23 cellular contexts compared by ENCODE assay signal in the genomic region with DNA sequence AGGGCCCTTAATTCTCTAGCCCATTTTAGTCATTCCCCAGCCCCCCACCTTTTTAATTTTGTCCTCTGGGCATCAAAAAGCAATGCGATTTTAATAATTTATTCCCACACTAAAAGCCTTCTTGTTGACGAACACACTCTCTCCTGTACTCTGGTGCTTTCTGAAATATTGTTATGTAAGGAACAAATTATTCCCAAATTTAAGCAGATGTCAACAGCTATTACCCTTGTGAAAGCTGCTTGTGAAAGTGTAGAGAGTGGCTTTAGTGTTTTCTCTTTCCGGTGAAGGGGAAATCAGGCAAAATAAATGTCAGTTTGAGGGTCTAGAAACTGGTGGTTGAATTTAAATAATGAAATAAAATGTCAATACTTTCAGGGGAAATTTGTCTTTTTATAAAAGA.
DNase-seq lines count a peak whose midpoint lies in the region; ATAC-seq and TF ChIP-seq lines count a peak whose summit lies in the region.
"Had no signal": no experiment of that assay in that cellular context is flagged by ENCODE, and none has a peak within 500 bp of the region (broad histone marks: within the 10 kb centered on the region; RNA-seq: fewer than 3 reads in every experiment).

No MANE protein-coding gene starts in this region.

- DNase-seq in Right ventricle myocardium superior (no peak), cardiac septum (ENCODE audit: low spot score) (no peak), left ventricle myocardium superior (no peak), DMS153 (lab: John Stamatoyannopoulos, UW) (no peak), NCI-H1048 (lab: John Stamatoyannopoulos, UW) (no peak), anterior cingulate cortex (lab: John Stamatoyannopoulos, UW) (no peak)
- DNase-seq: 8988T, DMS53, GF-D8, MG63, NCI-H1092, NCI-H1436, NCI-H187 treated with DMSO at 0.1 percent for 48 hours, NCI-H2107, NCI-H446 treated with DMSO at 0.1 percent for 48 hours, NCI-H526 treated with DMSO at 0.1 percent for 48 hours, SHP77 treated with DMSO at 0.1 percent for 48 hours had no signal

- H3K36me3 Mint-ChIP-seq in nephron (ENCODE audit: low read depth) = no peaks in the 10 kb centered on the region
- H3K36me3 Mint-ChIP-seq: CD14-positive monocyte had no signal

- H3K27ac Mint-ChIP-seq in nephron = peak overlapping the region in 2 of 3 experiments; percentile 87 to 88
- H3K27ac Mint-ChIP-seq: B cell had no signal

- no peaks in the 10 kb centered on the region for H3K9me3 Mint-ChIP-seq in nephron

- peaks cover 10% of the 10 kb centered on the region for H3K4me1 Mint-ChIP-seq in nephron
- H3K4me1 Mint-ChIP-seq: B cell, CD14-positive monocyte had no signal

- H3K4me3 Mint-ChIP-seq in nephron = no peak overlapping the region
- H3K4me3 Mint-ChIP-seq: B cell, CD14-positive monocyte had no signal

- no peak for TF ChIP-seq CTCF in nephron (IDR thresholded peaks at IDR 0.05; ENCODE audit: unreplicated experiment in 3 of 3)

- peak; percentile 50 for ATAC-seq in Right ventricle myocardium superior (ENCODE audit: poor library complexity)
- peak; percentile 65 for ATAC-seq in left ventricle myocardium superior
- ATAC-seq in HG02610 (IDR thresholded peaks at IDR 0.05; ENCODE audit: unreplicated experiment) = no peak
- ATAC-seq: HepG2, K562 had no signal

- intact Hi-C loops in Right ventricle myocardium superior (cut with DNase I) (no loop called here), cardiac septum (cut with DNase I) (no loop called here), left ventricle myocardium superior (cut with micrococcal nuclease) (no loop called here)

- H3K27me3 Mint-ChIP-seq in nephron (ENCODE audit: low read depth) = no peaks in the 10 kb centered on the region
- H3K27me3 Mint-ChIP-seq: B cell had no signal
